ENCODE assay signal across 8 cellular contexts in the genomic region with DNA sequence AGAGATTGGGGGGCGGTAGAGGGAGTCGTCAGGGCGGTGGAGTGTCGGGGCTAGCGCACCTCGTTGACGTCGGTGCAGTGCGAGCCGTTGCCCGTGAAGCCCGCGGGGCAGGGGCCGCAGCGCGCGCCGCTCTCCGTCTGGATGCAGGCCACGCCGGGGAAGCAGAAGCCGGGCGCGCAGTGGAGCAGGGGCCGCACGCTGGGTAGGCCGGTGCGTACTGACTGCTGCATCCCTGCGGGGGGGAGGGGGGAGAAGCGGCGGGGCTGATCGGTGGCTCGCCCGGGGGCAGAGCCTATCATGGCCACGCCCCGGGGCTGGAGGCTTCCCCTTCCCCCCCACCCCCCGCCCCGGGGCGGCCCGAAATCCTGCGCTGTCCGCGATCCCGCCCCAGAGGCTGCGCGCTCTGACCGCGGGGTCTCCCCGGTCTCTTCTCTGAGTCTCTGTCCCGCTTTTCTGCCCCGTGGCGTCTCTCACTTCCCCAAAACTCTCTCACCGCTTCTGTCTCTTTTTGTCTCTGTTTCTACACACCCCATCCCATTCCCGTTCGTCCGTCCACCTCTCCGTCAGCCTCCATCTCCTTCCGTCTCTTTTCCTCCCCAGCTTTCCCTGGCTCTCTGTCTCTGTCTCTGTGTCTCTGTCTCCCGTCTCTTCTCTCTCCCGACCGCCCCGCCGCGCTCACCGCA. TPM values are rescaled to one million over a fixed set of nuclear protein-coding genes. Genes with fewer than 3 reads are reported as not detected.
DNase-seq lines count a peak whose midpoint lies in the region; ATAC-seq, FAIRE-seq and TF ChIP-seq lines count a peak whose summit lies in the region.

No MANE protein-coding gene starts in this region.

- peak overlapping the region; percentile 68 for H3K4me3 Mint-ChIP-seq in astrocyte (ENCODE audit: unreplicated experiment)

- H2AFZ ChIP-seq in astrocyte (ENCODE audit: low read depth, low read length) = no peak overlapping the region

- peak overlapping the region; percentile 69 for H3K27ac Mint-ChIP-seq in astrocyte (ENCODE audit: unreplicated experiment)

- H3K79me2 ChIP-seq in astrocyte (ENCODE audit: insufficient read depth, low read length) (no peaks in the 10 kb centered on the region), mesendoderm (ENCODE audit: control insufficient read depth, insufficient read depth, low read length) (no peaks in the 10 kb centered on the region)

- ATAC-seq in GM19023 (IDR thresholded peaks at IDR 0.05; ENCODE audit: unreplicated experiment) = no peak

- no peak overlapping the region for H3K56ac ChIP-seq in mesendoderm (ENCODE audit: low read length)

- peaks cover 7% of the 10 kb centered on the region for H3K36me3 Mint-ChIP-seq in astrocyte (ENCODE audit: low read depth, unreplicated experiment)

- H3K9ac ChIP-seq in BLaER1 = no peak overlapping the region
- H3K9ac ChIP-seq in astrocyte (ENCODE audit: low read length) = no peak overlapping the region
- no peak overlapping the region for H3K9ac ChIP-seq in mesendoderm (ENCODE audit: low read length)

- no peaks in the 10 kb centered on the region for H3K4me1 Mint-ChIP-seq in astrocyte (ENCODE audit: low read depth, unreplicated experiment)

- DNase-seq in MV-4-11 (lab: John Stamatoyannopoulos, UW) (peak; percentile 60), astrocyte (ENCODE audit: low read depth) (no peak), mesendoderm (peak; percentile 58), NCI-H446 (lab: John Stamatoyannopoulos, UW) (no peak), head of caudate nucleus (no peak), T-helper 9 cell (no peak)

- TF ChIP-seq CTCF in astrocyte (IDR thresholded peaks at IDR 0.05; ENCODE audit: insufficient read depth, low read depth, low read length) = no peak

- intact Hi-C loops in head of caudate nucleus (cut with DNase I) = no loop called here

- no peak for FAIRE-seq in astrocyte (lab: Jason Lieb, UNC)

- H4K20me1 ChIP-seq in BLaER1 (peaks cover 66% of the 10 kb centered on the region), astrocyte (ENCODE audit: insufficient read depth, low read length) (peaks cover 8% of the 10 kb centered on the region)

- peaks cover 72% of the 10 kb centered on the region for H3K27me3 Mint-ChIP-seq in astrocyte (ENCODE audit: low read depth, unreplicated experiment)

- no peak overlapping the region for H3K27ac ChIP-seq in BLaER1
- no peak overlapping the region for H3K27ac ChIP-seq in astrocyte (ENCODE audit: low read depth, low read length)
- no peak overlapping the region for H3K27ac ChIP-seq in mesendoderm (ENCODE audit: low read depth, low read length)

- no peak overlapping the region for H2BK5ac ChIP-seq in mesendoderm (ENCODE audit: low read length)

- H3K4ac ChIP-seq in mesendoderm (ENCODE audit: low read depth, low read length) = no peak overlapping the region

- no peak overlapping the region for H3K18ac ChIP-seq in mesendoderm (ENCODE audit: low read length)

- H3K9me3 Mint-ChIP-seq in astrocyte (ENCODE audit: unreplicated experiment) = peaks cover 8% of the 10 kb centered on the region

- peak overlapping the region; percentile 87 for H3K4me2 ChIP-seq in BLaER1
- peak overlapping the region; percentile 58 for H3K4me2 ChIP-seq in astrocyte (ENCODE audit: low read length)
- H3K4me2 ChIP-seq in mesendoderm (ENCODE audit: low read length) = no peak overlapping the region

- H3K23ac ChIP-seq in mesendoderm (ENCODE audit: low read length) = no peak overlapping the region

- H3K4me1 ChIP-seq in BLaER1 = peaks cover 29% of the 10 kb centered on the region
- H3K4me1 ChIP-seq in astrocyte (ENCODE audit: insufficient read depth, low read length) = peaks cover 3% of the 10 kb centered on the region
- H3K4me1 ChIP-seq in mesendoderm (ENCODE audit: control insufficient read depth, low read depth, low read length) = peaks cover 2% of the 10 kb centered on the region

- H3K9me3 ChIP-seq in BLaER1 (peaks cover 4% of the 10 kb centered on the region; the same call in 1 of the 2 replicates), astrocyte (ENCODE audit: insufficient read depth, low read depth, low read length) (peaks cover 3% of the 10 kb centered on the region)

- peak overlapping the region; percentile 60 for H3K4me3 ChIP-seq in BLaER1
- H3K4me3 ChIP-seq in astrocyte (ENCODE audit: insufficient read depth, low read depth, low read length) = no peak overlapping the region
- no peak overlapping the region for H3K4me3 ChIP-seq in mesendoderm (ENCODE audit: low read length)

- H4K5ac ChIP-seq in mesendoderm (ENCODE audit: low read length) = no peak overlapping the region

- H3K27me3 ChIP-seq in BLaER1 (peaks cover 96% of the 10 kb centered on the region), astrocyte (ENCODE audit: insufficient read depth, low read length) (peaks cover 64% of the 10 kb centered on the region), mesendoderm (ENCODE audit: insufficient read depth, low read length, poor library complexity) (peaks cover 58% of the 10 kb centered on the region)

- no peak overlapping the region for H2BK120ac ChIP-seq in mesendoderm (ENCODE audit: low read depth, low read length)

- H3K36me3 ChIP-seq in BLaER1 (no peaks in the 10 kb centered on the region), astrocyte (ENCODE audit: insufficient read depth, low read length) (no peaks in the 10 kb centered on the region), mesendoderm (ENCODE audit: control insufficient read depth, insufficient read depth, low read length) (no peaks in the 10 kb centered on the region)

- H3K79me1 ChIP-seq in mesendoderm (ENCODE audit: low read length) = no peaks in the 10 kb centered on the region

- H2BK15ac ChIP-seq in mesendoderm (replicated peaks; ENCODE audit: low read depth) = no peak overlapping the region

- no peak overlapping the region for H2AK5ac ChIP-seq in mesendoderm (ENCODE audit: low read length)

- no peak overlapping the region for H4K8ac ChIP-seq in mesendoderm (ENCODE audit: low read depth, low read length)

- WGBS in mesendoderm (ENCODE audit: extremely low coverage, insufficient coverage, low lambda C conversion rate) = no CpG with 5 or more reads among the region's 65 CpGs

RNA-seq across cellular contexts. Expression of gene COMP, which starts 1.1 kb away (rescaled TPM):
- 1.7 and 2.3 TPM in 2 replicates for total RNA-seq in astrocyte
- 0.01 TPM for polyA plus RNA-seq in mesendoderm (2013, experiment 1 of 2)
- 0.03 TPM for polyA plus RNA-seq in mesendoderm (2013, experiment 2 of 2)

RNA-seq across cellular contexts. Expression of gene UPF1, which starts 41.7 kb away (rescaled TPM):
- total RNA-seq in astrocyte = 48.6 and 57.8 TPM in 2 replicates
- 26.9 TPM for polyA plus RNA-seq in mesendoderm (2013, experiment 1 of 2)
- 25.8 TPM for polyA plus RNA-seq in mesendoderm (2013, experiment 2 of 2)

Comparison
In these comparisons a context has a peak if more than half of its experiments do, and no peak if none do; other contexts are left out.
1. DNase-seq: peak in MV-4-11 (single experiment) and mesendoderm (single experiment); none in astrocyte (single experiment), NCI-H446 (0 of 2), head of caudate nucleus (0 of 42) and T-helper 9 cell (single experiment).